Comparison of ENCODE assay signal across 24 cellular contexts in the genomic region with DNA sequence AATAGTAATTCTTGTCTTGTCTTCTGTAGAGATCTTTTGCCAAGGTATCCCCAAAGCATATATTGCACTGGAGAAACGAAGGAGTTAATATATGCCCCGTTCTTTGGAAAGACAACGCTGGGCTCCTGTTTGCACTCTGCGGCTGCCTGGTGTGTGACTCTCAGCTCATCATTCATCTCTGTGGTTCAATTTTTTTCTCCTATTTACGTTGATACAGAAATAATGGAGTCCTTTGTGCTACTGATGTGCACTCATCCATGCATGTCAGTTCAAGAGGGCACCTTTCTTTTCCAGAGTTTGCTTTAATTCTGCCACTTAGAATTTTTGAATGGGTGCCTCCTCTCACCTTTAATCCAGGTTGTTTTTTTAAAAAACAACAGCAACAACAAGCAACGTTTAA.
DNase-seq lines count a peak whose midpoint lies in the region; ATAC-seq and TF ChIP-seq lines count a peak whose summit lies in the region.
"Had no signal": no experiment of that assay in that cellular context is flagged by ENCODE, and none has a peak within 500 bp of the region (broad histone marks: within the 10 kb centered on the region; RNA-seq: fewer than 3 reads in every experiment).

No MANE protein-coding gene starts in this region.

- H3K4me3 Mint-ChIP-seq in T-helper 17 cell = no peak overlapping the region
- H3K4me3 Mint-ChIP-seq: activated T-helper 17 cell treated with anti-CD3 and anti-CD28 coated beads, Interleukin-2, amount 50 U/mL, for 72 hours; B cell; CD8-positive, alpha-beta memory T cell; dendritic cell treated with granulocyte-macrophage colony-stimulating factor and Interleukin-4, amounts not matched to agents 40 ng/mL and 50 ng/mL, for 4 days; mesothelial cell of epicardium; naive thymus-derived CD8-positive, alpha-beta T cell had no signal

- H3K9me3 ChIP-seq in T-helper 17 cell (ENCODE audit: control insufficient read depth, low read length, poor library complexity, severe bottlenecking) = no peaks in the 10 kb centered on the region
- H3K9me3 ChIP-seq in transverse colon = no peaks in the 10 kb centered on the region

- no peak for TF ChIP-seq EP300 in transverse colon (IDR thresholded peaks at IDR 0.05; ENCODE audit: low read depth)

- no peaks in the 10 kb centered on the region for H3K36me3 ChIP-seq in transverse colon
- H3K36me3 ChIP-seq: cardiac muscle cell had no signal

- no peaks in the 10 kb centered on the region for H3K27me3 Mint-ChIP-seq in T-helper 17 cell
- H3K27me3 Mint-ChIP-seq: activated T-helper 17 cell treated with anti-CD3 and anti-CD28 coated beads, Interleukin-2, amount 50 U/mL, for 72 hours; B cell; CD8-positive, alpha-beta memory T cell; dendritic cell treated with granulocyte-macrophage colony-stimulating factor and Interleukin-4, amounts not matched to agents 40 ng/mL and 50 ng/mL, for 4 days; naive thymus-derived CD8-positive, alpha-beta T cell had no signal

- in situ Hi-C loops in transverse colon (cut with MboI; ENCODE audit: low pct_ligation_motif_present in 1 of 4, low pct_unique_long_range_greater_than_20kb in 1 of 4, low sequenced_read_pairs in 3 of 4) = no loop called here

- WGBS in transverse colon (ENCODE audit: low coverage in 1 of 2), 2 donors = 70 to 75% methylated on average over 6 of the region's 6 CpGs

- no peak overlapping the region for H3K27ac ChIP-seq in transverse colon
- H3K27ac ChIP-seq: cardiac muscle cell had no signal

- DNase-seq in COLO829 (ENCODE audit: low spot score) (peak; percentile 53), NCI-H1105 treated with DMSO at 0.1 percent for 48 hours (lab: John Stamatoyannopoulos, UW) (peak; percentile 97), NCI-H2081 (lab: John Stamatoyannopoulos, UW) (peak; percentile 55 to 80), NCI-H69 (lab: John Stamatoyannopoulos, UW) (peak; percentile 27), left lobe of liver (ENCODE audit: low spot score) (no peak), T-helper 17 cell (no peak), transverse colon (no peak)
- DNase-seq: activated CD4-positive, alpha-beta T cell treated with anti-CD3 and anti-CD28 coated beads, Interleukin-2, amount 50 U/mL, for 48 hours; activated CD4-positive, CD25-positive, alpha-beta regulatory T cell; activated CD8-positive, alpha-beta memory T cell treated with anti-CD3 and anti-CD28 coated beads, Interleukin-2, amount 50 U/mL, for 4 hours; anterior cingulate cortex; CD8-positive, alpha-beta memory T cell; naive thymus-derived CD8-positive, alpha-beta T cell; NCI-H226; SIG-M5; small intestine; stimulated activated CD4-positive, alpha-beta T cell treated with anti-CD3 and anti-CD28 coated beads, Interleukin-1b, Interleukin-23, amount 100 ng/mL, for 48 hours had no signal

- no peak for TF ChIP-seq POLR2A in transverse colon (IDR thresholded peaks at IDR 0.05)

- H3K27ac Mint-ChIP-seq in T-helper 17 cell = no peak overlapping the region
- H3K27ac Mint-ChIP-seq: activated naive CD4-positive, alpha-beta T cell treated with anti-CD3 and anti-CD28 coated beads, Interleukin-2, amount 50 U/mL, for 72 hours; activated T-helper 17 cell treated with anti-CD3 and anti-CD28 coated beads, Interleukin-2, amount 50 U/mL, for 72 hours; B cell; CD8-positive, alpha-beta memory T cell; dendritic cell treated with granulocyte-macrophage colony-stimulating factor and Interleukin-4, amounts not matched to agents 40 ng/mL and 50 ng/mL, for 4 days; mesothelial cell of epicardium; naive thymus-derived CD8-positive, alpha-beta T cell had no signal

- no peaks in the 10 kb centered on the region for H3K4me1 ChIP-seq in transverse colon

- H3K27me3 ChIP-seq in transverse colon = no peaks in the 10 kb centered on the region
- H3K27me3 ChIP-seq: cardiac muscle cell had no signal

- ATAC-seq in left lobe of liver = no peak
- ATAC-seq in T-helper 17 cell = no peak
- no peak for ATAC-seq in GM21515 (IDR thresholded peaks at IDR 0.05; ENCODE audit: unreplicated experiment)
- ATAC-seq: activated naive CD4-positive, alpha-beta T cell treated with anti-CD3 and anti-CD28 coated beads, Interleukin-2, amount 50 U/mL, for 72 hours; activated T-helper 17 cell treated with anti-CD3 and anti-CD28 coated beads, Interleukin-2, amount 50 U/mL, for 72 hours; naive thymus-derived CD8-positive, alpha-beta T cell had no signal

- H3K36me3 Mint-ChIP-seq in T-helper 17 cell (ENCODE audit: low read depth) = no peaks in the 10 kb centered on the region
- H3K36me3 Mint-ChIP-seq: activated naive CD4-positive, alpha-beta T cell treated with anti-CD3 and anti-CD28 coated beads, Interleukin-2, amount 50 U/mL, for 72 hours; CD8-positive, alpha-beta memory T cell; mesothelial cell of epicardium had no signal

- no peaks in the 10 kb centered on the region for H3K4me1 Mint-ChIP-seq in T-helper 17 cell
- H3K4me1 Mint-ChIP-seq: activated T-helper 17 cell treated with anti-CD3 and anti-CD28 coated beads, Interleukin-2, amount 50 U/mL, for 72 hours; B cell; CD8-positive, alpha-beta memory T cell; naive thymus-derived CD8-positive, alpha-beta T cell had no signal

- H3K4me3 ChIP-seq in transverse colon = no peak overlapping the region
- H3K4me3 ChIP-seq: cardiac muscle cell had no signal

- intact Hi-C loops in transverse colon (cut with DNase I; ENCODE audit: low total_unique reads) = no loop called here

- TF ChIP-seq CTCF in transverse colon (IDR thresholded peaks at IDR 0.05) = no peak

Comparison
In these comparisons a context has a peak if more than half of its experiments do, and no peak if none do; other contexts are left out.
1. DNase-seq: peak in COLO829 (single experiment), NCI-H1105 treated with DMSO at 0.1 percent for 48 hours (single experiment), NCI-H2081 (2 of 2) and NCI-H69 (single experiment); none in left lobe of liver (single experiment), T-helper 17 cell (0 of 3) and transverse colon (single experiment).